12 cellular contexts compared by ENCODE assay signal in genomic region chr17:29706045-29706431, GRCh38.
DNase-seq lines count a peak whose midpoint lies in the region; ATAC-seq and TF ChIP-seq lines count a peak whose summit lies in the region.
"Had no signal": no experiment of that assay in that cellular context is flagged by ENCODE, and none has a peak within 500 bp of the region (broad histone marks: within the 10 kb centered on the region; RNA-seq: fewer than 3 reads in every experiment).

No MANE protein-coding gene starts in this region.

- no peaks in the 10 kb centered on the region for H4K20me1 ChIP-seq in mammary epithelial cell (ENCODE audit: insufficient read depth, low read length)

- no peaks in the 10 kb centered on the region for H3K9me3 Mint-ChIP-seq in MCF 10A (ENCODE audit: unreplicated experiment)
- H3K9me3 Mint-ChIP-seq: nephron had no signal

- no peak for DNase-seq in MCF 10A (ENCODE audit: unreplicated experiment)
- no peak for DNase-seq in mammary epithelial cell
- no peak for DNase-seq in T-helper 17 cell
- no peak for DNase-seq in left lung
- no peak for DNase-seq in tibial nerve (ENCODE audit: low spot score in 2 of 2)
- DNase-seq in NCI-H2107 (lab: John Stamatoyannopoulos, UW), result no peak
- DNase-seq in UCSD-AML1 (lab: John Stamatoyannopoulos, UW; ENCODE audit: unreplicated experiment), result no peak
- no peak for DNase-seq in NOMO-1 treated with dmso at 0.1 percent for 144 hours (lab: John Stamatoyannopoulos, UW; ENCODE audit: unreplicated experiment)
- DNase-seq: NCI-H2171 treated with DMSO at 0.1 percent for 48 hours, SW 1271, uterus had no signal

- dilution Hi-C loops in mammary epithelial cell (cut with HindIII; ENCODE audit: low sequenced_read_pairs), result no loop called here

- no peak for TF ChIP-seq POLR2A in tibial nerve (IDR thresholded peaks at IDR 0.05)

- H3K79me2 ChIP-seq in mammary epithelial cell (ENCODE audit: insufficient read depth, low read length), result no peaks in the 10 kb centered on the region

- intact Hi-C loops in MCF 10A (cut with micrococcal nuclease) (no loop called here), mammary epithelial cell (cut with micrococcal nuclease) (no loop called here), left lung (cut with DNase I) (no loop called here)

- TF ChIP-seq EP300 in tibial nerve (IDR thresholded peaks at IDR 0.05), result no peak

- H3K27me3 ChIP-seq in mammary epithelial cell (ENCODE audit: insufficient read depth, low read length) (no peaks in the 10 kb centered on the region), left lung (no peaks in the 10 kb centered on the region), tibial nerve (no peaks in the 10 kb centered on the region)
- H3K27me3 ChIP-seq: uterus had no signal

- H3K9ac ChIP-seq in mammary epithelial cell (ENCODE audit: insufficient read depth, low read length), result no peak overlapping the region

- TF ChIP-seq CTCF in MCF 10A (IDR thresholded peaks at IDR 0.05; ENCODE audit: unreplicated experiment) (no peak), mammary epithelial cell (conservative IDR thresholded peaks at IDR 0.05 in 1 of 2, IDR thresholded peaks at IDR 0.05 in 1 of 2; ENCODE audit: extremely low read depth in 1 of 2, insufficient read depth in 1 of 2, low read depth in 1 of 2, low read length in 2 of 2) (no peak), left lung (IDR thresholded peaks at IDR 0.05) (no peak), tibial nerve (IDR thresholded peaks at IDR 0.05) (no peak)

- POLR2A ChIA-PET in MCF 10A (lab: Yijun Ruan, JAX), result interaction anchor here (1.4 kb wide), 2 partner anchors 54 to 66 kb away, joined by 5 read pairs; no protein-coding TSS in a partner anchor

- no peak overlapping the region for H3K4me2 ChIP-seq in mammary epithelial cell (ENCODE audit: insufficient read depth, low read depth, low read length)

- H3K4me3 Mint-ChIP-seq in MCF 10A (ENCODE audit: unreplicated experiment) (no peak overlapping the region), T-helper 17 cell (peak overlapping the region; percentile 94)
- H3K4me3 Mint-ChIP-seq: nephron had no signal

- H2AFZ ChIP-seq in mammary epithelial cell (ENCODE audit: low read depth, low read length), result no peak overlapping the region

- H3K4me3 ChIP-seq in mammary epithelial cell (replicated peaks in 1 of 3; ENCODE audit: insufficient read depth in 1 of 3, low read depth in 2 of 3, low read length in 3 of 3) (no peak overlapping the region), left lung (no peak overlapping the region), tibial nerve (no peak overlapping the region)
- H3K4me3 ChIP-seq: uterus had no signal

- H3K27ac ChIP-seq in mammary epithelial cell (ENCODE audit: insufficient read depth, low read depth, low read length) (no peak overlapping the region), left lung (peak overlapping the region; percentile 83 to 96), tibial nerve (peak overlapping the region in 3 of 4 donors; percentile 39 to 72 (median 67))

- H3K27ac Mint-ChIP-seq in MCF 10A (ENCODE audit: low read depth, unreplicated experiment) (peak overlapping the region; percentile 31), T-helper 17 cell (peak overlapping the region; percentile 98)
- H3K27ac Mint-ChIP-seq: nephron had no signal

- CTCF ChIA-PET in MCF 10A (lab: Yijun Ruan, JAX), result no interaction called here
- CTCF ChIA-PET in mammary epithelial cell (lab: Charles Lee; ENCODE audit: low non-redundant PET), result no interaction called here

- in situ Hi-C loops in mammary epithelial cell (cut with MboI; ENCODE audit: low sequenced_read_pairs in 2 of 2), result no loop called here

- no peak for ATAC-seq in T-helper 17 cell
- no peak for ATAC-seq in left lung

- no peaks in the 10 kb centered on the region for H3K9me3 ChIP-seq in mammary epithelial cell (replicated peaks; ENCODE audit: insufficient read depth, low read length)
- no peaks in the 10 kb centered on the region for H3K9me3 ChIP-seq in T-helper 17 cell (ENCODE audit: control insufficient read depth, low read length, poor library complexity, severe bottlenecking)
- H3K9me3 ChIP-seq in left lung, result no peaks in the 10 kb centered on the region
- no peaks in the 10 kb centered on the region for H3K9me3 ChIP-seq in tibial nerve
- H3K9me3 ChIP-seq: uterus had no signal

- BruUV-seq in MCF 10A (replicated peaks; lab: Mats Ljungman, UMichigan), result no TSS peak
- BruUV-seq in mammary epithelial cell (replicated peaks; lab: Mats Ljungman, UMichigan), result no TSS peak

- H3K36me3 Mint-ChIP-seq in MCF 10A (ENCODE audit: insufficient read depth, unreplicated experiment) (peaks cover 33% of the 10 kb centered on the region), T-helper 17 cell (ENCODE audit: low read depth) (peaks cover 4% of the 10 kb centered on the region)

- H3K4me1 Mint-ChIP-seq in MCF 10A (ENCODE audit: insufficient read depth, unreplicated experiment) (peaks cover 21% of the 10 kb centered on the region), T-helper 17 cell (peaks cover 26% of the 10 kb centered on the region)

- H3K36me3 ChIP-seq in mammary epithelial cell (ENCODE audit: insufficient read depth, low read length) (no peaks in the 10 kb centered on the region), left lung (peaks cover 0 to 22% of the 10 kb centered on the region in 2 donors), tibial nerve (peaks cover 0 to 21% (median 0%) of the 10 kb centered on the region in 3 donors)
- H3K36me3 ChIP-seq: uterus had no signal

- H3K4me1 ChIP-seq in mammary epithelial cell (ENCODE audit: insufficient read depth, low read length) (peaks cover 18% of the 10 kb centered on the region), left lung (peaks cover 15 to 80% of the 10 kb centered on the region in 2 donors), tibial nerve (peaks cover 0 to 38% (median 19%) of the 10 kb centered on the region in 4 donors)
- H3K4me1 ChIP-seq: uterus had no signal

- H3K27me3 Mint-ChIP-seq in MCF 10A (ENCODE audit: insufficient read depth, unreplicated experiment), result no peaks in the 10 kb centered on the region
- H3K27me3 Mint-ChIP-seq in T-helper 17 cell, result no peaks in the 10 kb centered on the region
